1 cellular context compared by ENCODE assay signal in the genomic region with DNA sequence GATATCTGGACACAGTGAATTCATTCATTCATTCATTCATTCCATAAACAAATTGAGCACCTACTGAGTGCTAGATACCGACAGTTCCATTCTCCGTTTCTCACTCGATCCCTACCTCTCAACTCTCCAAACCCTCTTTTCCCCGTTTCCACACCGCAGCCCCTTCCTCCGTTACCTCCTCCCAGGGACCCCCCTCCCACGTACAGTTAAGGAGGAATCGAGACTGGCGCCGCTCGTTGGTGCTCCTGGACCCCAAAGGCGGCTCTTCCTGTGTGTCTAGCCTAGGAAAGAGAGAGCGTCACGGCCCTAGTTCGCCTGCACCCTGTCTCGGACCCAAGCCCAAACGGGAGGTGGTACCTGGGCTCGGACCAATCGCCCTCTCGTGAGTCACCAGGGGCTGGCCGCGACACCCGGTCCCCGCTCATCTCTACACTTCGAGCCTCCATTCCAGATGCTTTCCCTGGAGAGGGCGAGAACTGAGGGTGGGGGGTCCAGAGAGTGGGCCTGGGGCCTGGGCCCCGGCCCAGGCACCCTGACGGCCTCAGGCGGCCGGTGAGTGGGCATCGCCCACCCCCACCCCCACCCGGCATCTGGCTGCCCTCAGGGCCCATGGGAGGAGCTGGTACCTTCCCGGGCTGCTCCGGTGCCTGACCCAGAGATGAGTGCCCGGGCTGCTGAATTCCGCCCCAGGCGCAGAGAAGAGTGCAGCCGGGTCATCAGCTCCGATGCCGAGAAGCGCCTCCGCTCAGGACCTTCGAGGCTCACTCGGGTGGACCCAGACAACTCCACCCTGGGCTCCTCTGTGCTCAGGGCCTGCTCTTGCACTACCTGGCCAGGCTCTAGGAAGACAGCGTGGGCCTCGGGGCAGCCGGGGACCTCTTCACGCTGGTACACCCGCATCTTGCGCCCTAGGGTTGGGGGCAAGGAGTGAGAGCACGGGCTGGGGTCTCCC.
TF ChIP-seq lines count a peak whose summit lies in the region.

No MANE protein-coding gene starts in this region.

TF ChIP-seq in SK-N-SH, 30 proteins besides CTCF, POLR2A, EP300 and RAD21 (continued from another document):
- TF ChIP-seq, protein P1, sequence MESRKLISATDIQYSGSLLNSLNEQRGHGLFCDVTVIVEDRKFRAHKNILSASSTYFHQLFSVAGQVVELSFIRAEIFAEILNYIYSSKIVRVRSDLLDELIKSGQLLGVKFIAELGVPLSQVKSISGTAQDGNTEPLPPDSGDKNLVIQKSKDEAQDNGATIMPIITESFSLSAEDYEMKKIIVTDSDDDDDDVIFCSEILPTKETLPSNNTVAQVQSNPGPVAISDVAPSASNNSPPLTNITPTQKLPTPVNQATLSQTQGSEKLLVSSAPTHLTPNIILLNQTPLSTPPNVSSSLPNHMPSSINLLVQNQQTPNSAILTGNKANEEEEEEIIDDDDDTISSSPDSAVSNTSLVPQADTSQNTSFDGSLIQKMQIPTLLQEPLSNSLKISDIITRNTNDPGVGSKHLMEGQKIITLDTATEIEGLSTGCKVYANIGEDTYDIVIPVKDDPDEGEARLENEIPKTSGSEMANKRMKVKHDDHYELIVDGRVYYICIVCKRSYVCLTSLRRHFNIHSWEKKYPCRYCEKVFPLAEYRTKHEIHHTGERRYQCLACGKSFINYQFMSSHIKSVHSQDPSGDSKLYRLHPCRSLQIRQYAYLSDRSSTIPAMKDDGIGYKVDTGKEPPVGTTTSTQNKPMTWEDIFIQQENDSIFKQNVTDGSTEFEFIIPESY (IDR thresholded peaks at IDR 0.05; ENCODE audit: borderline replicate concordance, low read depth) = no peak
- TF ChIP-seq GABPA (IDR thresholded peaks at IDR 0.05; ENCODE audit: low read depth) = no peak
- no peak for TF ChIP-seq RFX5 (IDR thresholded peaks at IDR 0.05; ENCODE audit: low read length)
- no peak for TF ChIP-seq FOSL2 (IDR thresholded peaks at IDR 0.05; ENCODE audit: borderline replicate concordance, low read depth)
- no peak for TF ChIP-seq SMC3 (IDR thresholded peaks at IDR 0.05; ENCODE audit: low read depth, low read length)
- no peak for TF ChIP-seq IRF3 (IDR thresholded peaks at IDR 0.05; ENCODE audit: low read depth, low read length)
- no peak for TF ChIP-seq YY1 (IDR thresholded peaks at IDR 0.05; ENCODE audit: low read depth)
